ENCODE assay signal across 2 cellular contexts in genomic region chr5:71600783-71601182, GRCh38.
TF ChIP-seq lines count a peak whose summit lies in the region.

No MANE protein-coding gene starts in this region.

TF ChIP-seq in SK-N-SH, 30 proteins besides CTCF, POLR2A, EP300 and RAD21 (continued from another document):
- TF ChIP-seq ZBTB33 (IDR thresholded peaks at IDR 0.05; ENCODE audit: borderline replicate concordance, low read depth) (no peak), GABPA (IDR thresholded peaks at IDR 0.05; ENCODE audit: low read depth) (no peak), TAF1 (IDR thresholded peaks at IDR 0.05; ENCODE audit: borderline replicate concordance, low read depth, low read length) (no peak), NFIC (IDR thresholded peaks at IDR 0.05; ENCODE audit: borderline replicate concordance) (no peak)

TF ChIP-seq in SK-N-SH treated with all-trans-retinoic acid at 6 μM for 48 hours, 23 proteins besides CTCF, POLR2A, EP300 and RAD21 (continued from another document):
- TF ChIP-seq ESRRG (CRISPR knock-in tag; IDR thresholded peaks at IDR 0.05) (no peak), ZNF70 (CRISPR knock-in tag; IDR thresholded peaks at IDR 0.05) (no peak), ZFP3 (CRISPR knock-in tag; IDR thresholded peaks at IDR 0.05) (no peak), ZNF8 (CRISPR knock-in tag; IDR thresholded peaks at IDR 0.05) (no peak), PPARA (CRISPR knock-in tag; IDR thresholded peaks at IDR 0.05; ENCODE audit: borderline replicate concordance) (no peak)
